Comparison of ENCODE assay signal across 8 cellular contexts in genomic region chr19:29844891-29845575, GRCh38. TPM values are rescaled to one million over a fixed set of nuclear protein-coding genes. Genes with fewer than 3 reads are reported as not detected.
A peak's percentile ranks its signal among the peaks of the same experiment; 100 is the strongest.
DNase-seq lines count a peak whose midpoint lies in the region; ATAC-seq and TF ChIP-seq lines count a peak whose summit lies in the region.

No MANE protein-coding gene starts in this region.

- peaks cover 9% of the 10 kb centered on the region for H3K27me3 Mint-ChIP-seq in chondrocyte (ENCODE audit: low read depth)

- peak overlapping the region; percentile 93 for H3K27ac Mint-ChIP-seq in chondrocyte (ENCODE audit: unreplicated experiment)

- DNase-seq in Ammon's horn (ENCODE audit: low spot score) (peak; percentile 92), NCI-H460 (ENCODE audit: extremely low read depth, low read depth) (peak; percentile 76), chondrocyte (ENCODE audit: low spot score) (peak; percentile 95), left colon (peak; percentile 96 to 98)
- DNase-seq in activated CD4-positive, alpha-beta T cell treated with anti-CD3 and anti-CD28 coated beads for 1 hour, result peak; percentile 91
- DNase-seq in stimulated activated CD4-positive, alpha-beta T cell treated with anti-CD3 and anti-CD28 coated beads, Interleukin-1b, Interleukin-23, amount 100 ng/mL, for 24 hours (ENCODE audit: low read depth in 4 of 4, low spot score in 1 of 4), result peak; percentile 92 to 98 (median 94)

- H3K9me3 Mint-ChIP-seq in chondrocyte (ENCODE audit: low read depth), result no peaks in the 10 kb centered on the region

- intact Hi-C loops in left colon (cut with DNase I, micrococcal nuclease), result no loop called here

- no peaks in the 10 kb centered on the region for H3K36me3 Mint-ChIP-seq in chondrocyte (ENCODE audit: low read depth)

- TF ChIP-seq POLR2A in GM19099 (IDR thresholded peaks at IDR 0.05; ENCODE audit: extremely low read depth, insufficient read length, low read depth), result peak; percentile 49

- peak; percentile 23 for TF ChIP-seq CTCF in chondrocyte (IDR thresholded peaks at IDR 0.05)

- peak; percentile 81 for ATAC-seq in HG03354 (IDR thresholded peaks at IDR 0.05; ENCODE audit: poor library complexity, severe bottlenecking, unreplicated experiment)
- peak; percentile 82 for ATAC-seq in left colon

- peak overlapping the region; percentile 93 for H3K4me3 Mint-ChIP-seq in chondrocyte (ENCODE audit: unreplicated experiment)

- H3K4me1 Mint-ChIP-seq in chondrocyte (ENCODE audit: low read depth), result peaks cover 17% of the 10 kb centered on the region

RNA-seq across cellular contexts. Expression of gene CCNE1, which starts 33.2 kb away (rescaled TPM):
- total RNA-seq in NCI-H460 (2014; rRNA removed; shearing (Covaris generic)), result 5.4 and 5.6 TPM in 2 replicates
- 7.7 and 10.8 TPM in 2 replicates for polyA plus RNA-seq in NCI-H460 (2014; cell fraction: nucleus; rRNA removed)
- total RNA-seq in chondrocyte, result 7.6 to 13.4 TPM (median 8.2 TPM) in 3 replicates
- total RNA-seq in left colon, result 1 to 10 TPM; 4.0 to 4.5 TPM

Comparison
In these comparisons a context has a peak if more than half of its experiments do, and no peak if none do; other contexts are left out.
1. Peak in every context shown above with its lines: DNase-seq and ATAC-seq.